ENCODE assay signal across 20 cellular contexts in genomic region chr11:116059909-116060308, GRCh38.
"Had no signal": no experiment of that assay in that cellular context is flagged by ENCODE, and none has a peak within 500 bp of the region (broad histone marks: within the 10 kb centered on the region; RNA-seq: fewer than 3 reads in every experiment).

No MANE protein-coding gene starts in this region.

- H3K36me3 ChIP-seq: breast epithelium, esophagus muscularis mucosa, left ventricle myocardium inferior, neutrophil, ovary, prostate gland, right atrium auricular region, thoracic aorta, upper lobe of left lung had no signal

- H3K79me2 ChIP-seq: hepatocyte had no signal

- H3K4me1 ChIP-seq: breast epithelium, prostate gland, right atrium auricular region had no signal

- H2AFZ ChIP-seq: hepatocyte had no signal

- H3K27me3 ChIP-seq: breast epithelium, neutrophil, ovary, right atrium auricular region, upper lobe of left lung had no signal

- H3K27ac ChIP-seq: breast epithelium, esophagus muscularis mucosa, hepatocyte, left ventricle myocardium inferior, neutrophil, ovary, prostate gland, right atrium auricular region, thoracic aorta, upper lobe of left lung had no signal

- H3K4me3 ChIP-seq: breast epithelium, esophagus muscularis mucosa, hepatocyte, left ventricle myocardium inferior, ovary, prostate gland, right atrium auricular region, thoracic aorta, upper lobe of left lung had no signal

- H3K9me3 ChIP-seq: breast epithelium, esophagus muscularis mucosa, left ventricle myocardium inferior, neutrophil, ovary, prostate gland, right atrium auricular region, thoracic aorta, upper lobe of left lung had no signal

- H3K4me2 ChIP-seq: hepatocyte had no signal

- DNase-seq: activated CD4-positive, alpha-beta memory T cell treated with anti-CD3 and anti-CD28 coated beads for 36 hours; activated CD4-positive, alpha-beta T cell treated with anti-CD3 and anti-CD28 coated beads for 48 hours; activated naive CD4-positive, alpha-beta T cell treated with Interleukin-2 at 50 U/mL for 16 hours; activated naive CD8-positive, alpha-beta T cell treated with anti-CD3 and anti-CD28 coated beads, Interleukin-2, amount 10 ng/mL, durations not matched to agents 7 days and 5 days; activated T-cell treated with anti-CD3 and anti-CD28 coated beads, Interleukin-2, amount 50 U/mL, for 48 hours; amniotic stem cell; glutamatergic neuron; kidney glomerular epithelial cell; left ventricle myocardium inferior; ovary; stimulated activated CD4-positive, alpha-beta T cell treated with anti-CD3 and anti-CD28 coated beads, Interleukin-4, amount 100 ng/mL, for 24 hours; stimulated activated naive CD4-positive, alpha-beta T cell treated with Interleukin-2 at 50 U/mL for 16 hours; upper lobe of left lung had no signal
